8 cellular contexts compared by ENCODE assay signal in the genomic region with DNA sequence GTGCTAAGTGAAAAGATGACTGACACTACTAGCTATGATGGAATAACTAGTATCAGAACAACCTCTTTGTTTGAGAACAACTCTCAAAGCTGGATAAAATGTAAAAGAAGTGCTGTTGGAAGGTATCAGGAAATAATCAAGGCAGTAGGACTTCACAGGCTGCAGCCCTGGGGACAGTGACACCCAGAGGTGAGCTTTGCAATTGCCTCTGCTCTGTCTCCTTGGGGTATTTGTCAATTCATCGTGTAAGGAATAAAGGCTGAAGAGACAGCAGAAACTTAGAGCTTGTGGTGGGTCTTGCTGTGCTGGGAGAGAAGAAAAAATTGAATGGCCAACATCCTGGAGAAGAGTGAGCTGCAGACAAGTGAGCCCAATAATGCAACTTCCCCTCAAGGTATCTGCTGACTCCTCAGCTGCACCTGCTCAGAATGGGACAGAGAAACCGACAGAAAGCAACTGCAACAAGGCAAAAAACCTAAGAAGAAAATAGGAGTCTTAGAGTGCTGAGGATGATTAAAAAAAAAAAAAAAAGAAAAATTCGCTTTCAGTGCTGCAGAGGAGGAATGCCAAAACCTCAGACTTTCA.
DNase-seq lines count a peak whose midpoint lies in the region; ATAC-seq and TF ChIP-seq lines count a peak whose summit lies in the region.

No MANE protein-coding gene starts in this region.

- no peaks in the 10 kb centered on the region for H3K36me3 Mint-ChIP-seq in activated CD4-positive, alpha-beta T cell treated with anti-CD3 and anti-CD28 coated beads for 36 hours (ENCODE audit: low read depth)
- H3K36me3 Mint-ChIP-seq in activated CD8-positive, alpha-beta memory T cell treated with anti-CD3 and anti-CD28 coated beads, Interleukin-2, amount 10 ng/mL, durations not matched to agents 7 days and 5 days = no peaks in the 10 kb centered on the region

- peak; percentile 51 for TF ChIP-seq RAD21 in Ishikawa (IDR thresholded peaks at IDR 0.05; ENCODE audit: low read depth)

- peak; percentile 55 for TF ChIP-seq CTCF in WI38 (IDR thresholded peaks at IDR 0.05; ENCODE audit: low read depth, low read length)

- H3K4me1 Mint-ChIP-seq in activated CD4-positive, alpha-beta T cell treated with anti-CD3 and anti-CD28 coated beads for 36 hours = no peaks in the 10 kb centered on the region
- H3K4me1 Mint-ChIP-seq in activated CD8-positive, alpha-beta memory T cell treated with anti-CD3 and anti-CD28 coated beads, Interleukin-2, amount 10 ng/mL, durations not matched to agents 7 days and 5 days = no peaks in the 10 kb centered on the region

- TF ChIP-seq EP300 in Ishikawa (IDR thresholded peaks at IDR 0.05; ENCODE audit: borderline replicate concordance) = no peak

- no peak overlapping the region for H3K4me3 Mint-ChIP-seq in activated CD4-positive, alpha-beta T cell treated with anti-CD3 and anti-CD28 coated beads for 36 hours
- H3K4me3 Mint-ChIP-seq in activated CD8-positive, alpha-beta memory T cell treated with anti-CD3 and anti-CD28 coated beads, Interleukin-2, amount 10 ng/mL, durations not matched to agents 7 days and 5 days = no peak overlapping the region

- H3K27ac Mint-ChIP-seq in activated CD4-positive, alpha-beta T cell treated with anti-CD3 and anti-CD28 coated beads for 36 hours = no peak overlapping the region
- no peak overlapping the region for H3K27ac Mint-ChIP-seq in activated CD8-positive, alpha-beta memory T cell treated with anti-CD3 and anti-CD28 coated beads, Interleukin-2, amount 10 ng/mL, durations not matched to agents 7 days and 5 days

- intact Hi-C loops in activated CD4-positive, alpha-beta T cell treated with anti-CD3 and anti-CD28 coated beads for 36 hours (cut with DNase I, micrococcal nuclease) = no loop called here

- no peak overlapping the region for H3K4me3 ChIP-seq in WI38 (ENCODE audit: low read depth, low read length)

- peaks cover 15% of the 10 kb centered on the region for H3K27me3 Mint-ChIP-seq in activated CD4-positive, alpha-beta T cell treated with anti-CD3 and anti-CD28 coated beads for 36 hours
- H3K27me3 Mint-ChIP-seq in activated CD8-positive, alpha-beta memory T cell treated with anti-CD3 and anti-CD28 coated beads, Interleukin-2, amount 10 ng/mL, durations not matched to agents 7 days and 5 days = peaks cover 18% of the 10 kb centered on the region

- CTCF ChIA-PET in activated CD4-positive, alpha-beta T cell treated with anti-CD3 and anti-CD28 coated beads for 36 hours (lab: Charles Lee) = interaction anchor here (0.6 to 1.2 kb wide), 9 partner anchors 12 to 88 kb away, joined by 3 to 6 read pairs (median 3); no protein-coding TSS in a partner anchor
- CTCF ChIA-PET in activated CD8-positive, alpha-beta memory T cell treated with anti-CD3 and anti-CD28 coated beads, Interleukin-2, amount 10 ng/mL, durations not matched to agents 7 days and 5 days (lab: Charles Lee) = interaction anchor here (1.1 to 1.2 kb wide), 2 partner anchors 9 to 11 kb away, joined by 4 read pairs; no protein-coding TSS in a partner anchor

- ATAC-seq in activated CD4-positive, alpha-beta T cell treated with anti-CD3 and anti-CD28 coated beads for 36 hours = peak; percentile 70
- ATAC-seq in GM21390 (IDR thresholded peaks at IDR 0.05; ENCODE audit: unreplicated experiment) = peak; percentile 92
- ATAC-seq in activated CD8-positive, alpha-beta memory T cell treated with anti-CD3 and anti-CD28 coated beads, Interleukin-2, amount 10 ng/mL, durations not matched to agents 7 days and 5 days = no peak

- H3K9me3 Mint-ChIP-seq in activated CD4-positive, alpha-beta T cell treated with anti-CD3 and anti-CD28 coated beads for 36 hours (ENCODE audit: low read depth) = no peaks in the 10 kb centered on the region
- no peaks in the 10 kb centered on the region for H3K9me3 Mint-ChIP-seq in activated CD8-positive, alpha-beta memory T cell treated with anti-CD3 and anti-CD28 coated beads, Interleukin-2, amount 10 ng/mL, durations not matched to agents 7 days and 5 days (ENCODE audit: low read depth)

- DNase-seq in activated CD4-positive, alpha-beta T cell treated with anti-CD3 and anti-CD28 coated beads for 36 hours = peak; percentile 49
- DNase-seq in activated CD4-positive, alpha-beta T cell treated with anti-CD3 and anti-CD28 coated beads for 4 hours = no peak
- DNase-seq in kidney tubule cell (ENCODE audit: low spot score) = peak; percentile 51
- no peak for DNase-seq in activated CD8-positive, alpha-beta memory T cell treated with anti-CD3 and anti-CD28 coated beads, Interleukin-2, amount 10 ng/mL, durations not matched to agents 7 days and 5 days
- no peak for DNase-seq in HK-2 (ENCODE audit: unreplicated experiment)

- POLR2A ChIA-PET in activated CD4-positive, alpha-beta T cell treated with anti-CD3 and anti-CD28 coated beads for 36 hours (lab: Charles Lee) = interaction anchor here (0.6 kb wide), 1 partner anchor 12 kb away, joined by 3 read pairs; no protein-coding TSS in a partner anchor

TF ChIP-seq in Ishikawa, 13 proteins besides CTCF, POLR2A, EP300 and RAD21:
- TF ChIP-seq CEBPB (IDR thresholded peaks at IDR 0.05) (no peak), CREB1 (IDR thresholded peaks at IDR 0.05; ENCODE audit: low read depth) (no peak), NFIC (IDR thresholded peaks at IDR 0.05) (no peak), TCF12 (IDR thresholded peaks at IDR 0.05; ENCODE audit: low read depth) (no peak), EGR1 (IDR thresholded peaks at IDR 0.05) (no peak), ZBTB7A (IDR thresholded peaks at IDR 0.05; ENCODE audit: low read depth) (no peak)
- TF ChIP-seq, protein P1, sequence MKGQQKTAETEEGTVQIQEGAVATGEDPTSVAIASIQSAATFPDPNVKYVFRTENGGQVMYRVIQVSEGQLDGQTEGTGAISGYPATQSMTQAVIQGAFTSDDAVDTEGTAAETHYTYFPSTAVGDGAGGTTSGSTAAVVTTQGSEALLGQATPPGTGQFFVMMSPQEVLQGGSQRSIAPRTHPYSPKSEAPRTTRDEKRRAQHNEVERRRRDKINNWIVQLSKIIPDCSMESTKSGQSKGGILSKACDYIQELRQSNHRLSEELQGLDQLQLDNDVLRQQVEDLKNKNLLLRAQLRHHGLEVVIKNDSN (IDR thresholded peaks at IDR 0.05) = no peak

Comparison
In these comparisons a context has a peak if more than half of its experiments do, and no peak if none do; other contexts are left out.
1. DNase-seq: peak in activated CD4-positive, alpha-beta T cell treated with anti-CD3 and anti-CD28 coated beads for 36 hours (single experiment) and kidney tubule cell (single experiment); none in activated CD4-positive, alpha-beta T cell treated with anti-CD3 and anti-CD28 coated beads for 4 hours (0 of 2), activated CD8-positive, alpha-beta memory T cell treated with anti-CD3 and anti-CD28 coated beads, Interleukin-2, amount 10 ng/mL, durations not matched to agents 7 days and 5 days (single experiment) and HK-2 (single experiment).